30 cellular contexts compared by ENCODE assay signal in genomic region chr5:39159986-39160490, GRCh38. TPM values are rescaled to one million over a fixed set of nuclear protein-coding genes. Genes with fewer than 3 reads are reported as not detected.
DNase-seq lines count a peak whose midpoint lies in the region; ATAC-seq, FAIRE-seq and TF ChIP-seq lines count a peak whose summit lies in the region.
"Had no signal": no experiment of that assay in that cellular context is flagged by ENCODE, and none has a peak within 500 bp of the region (broad histone marks: within the 10 kb centered on the region; RNA-seq: fewer than 3 reads in every experiment).

No MANE protein-coding gene starts in this region.

- WGBS in K562 (ENCODE audit: insufficient coverage, low coverage, missing lambda C conversion rate) = 83% methylated on average over 2 of the region's 2 CpGs

- TF ChIP-seq CTCF in Loucy (conservative IDR thresholded peaks at IDR 0.05; ENCODE audit: low read length) (no peak), K562 (IDR thresholded peaks at IDR 0.05 in 2 of 3, conservative IDR thresholded peaks at IDR 0.05 in 1 of 3; ENCODE audit: insufficient read depth in 2 of 3, low read depth in 1 of 3, low read length in 3 of 3) (no peak), neutrophil (IDR thresholded peaks at IDR 0.05) (no peak)

- peaks cover 80% of the 10 kb centered on the region for H3K4me1 ChIP-seq in Loucy (ENCODE audit: insufficient read depth, low read length, poor library complexity, severe bottlenecking)
- peaks cover 0 to 48% of the 10 kb centered on the region in 2 experiments; a peak in 4 of 5 replicates for H3K4me1 ChIP-seq in K562 (replicated peaks in 1 of 2; ENCODE audit: control insufficient read depth in 2 of 2, insufficient read depth in 2 of 2, low read length in 2 of 2)
- peaks cover 24 to 44% of the 10 kb centered on the region in 2 experiments for H3K4me1 ChIP-seq in neutrophil (ENCODE audit: control insufficient read depth in 1 of 2, insufficient read depth in 1 of 2, low read depth in 1 of 2, low read length in 1 of 2)
- H3K4me1 ChIP-seq: SJCRH30, tibial artery had no signal

- peak overlapping the region; percentile 63 to 70 for H3K4me3 Mint-ChIP-seq in activated T-cell treated with anti-CD3 and anti-CD28 coated beads, Interleukin-2, amount 50 U/mL, for 72 hours
- H3K4me3 Mint-ChIP-seq: B cell, nephron progenitor cell had no signal

- H3K9ac ChIP-seq in Loucy (ENCODE audit: low read depth, low read length, poor library complexity, severe bottlenecking) (peak overlapping the region; percentile 3), K562 (ENCODE audit: insufficient read depth in 1 of 2, low read depth in 2 of 2, low read length in 2 of 2) (no peak overlapping the region)

- no peak for ATAC-seq in activated T-cell treated with anti-CD3 and anti-CD28 coated beads, Interleukin-2, amount 50 U/mL, for 72 hours (replicated peaks in 1 of 2)
- ATAC-seq in K562 = no peak
- ATAC-seq in HG03439 (IDR thresholded peaks at IDR 0.05; ENCODE audit: unreplicated experiment) = no peak
- ATAC-seq in GM19395 (IDR thresholded peaks at IDR 0.05; ENCODE audit: unreplicated experiment) = no peak

- H3K9me1 ChIP-seq in K562 (ENCODE audit: control insufficient read depth, insufficient read depth, low read length) = no peaks in the 10 kb centered on the region

- H3F3A ChIP-seq in Loucy (ENCODE audit: low read depth) = peaks cover 3% of the 10 kb centered on the region; the same call in 1 of the 2 replicates

- peaks cover 93% of the 10 kb centered on the region for H3K4me1 Mint-ChIP-seq in activated T-cell treated with anti-CD3 and anti-CD28 coated beads, Interleukin-2, amount 50 U/mL, for 72 hours (ENCODE audit: low read depth)

- H3K79me2 ChIP-seq in Loucy (ENCODE audit: insufficient read depth, low read length) (peaks cover 100% of the 10 kb centered on the region), K562 (ENCODE audit: control insufficient read depth, insufficient read depth, low read length) (no peaks in the 10 kb centered on the region)

- no peak overlapping the region for H3K27ac ChIP-seq in K562 (ENCODE audit: extremely low read depth, low read depth, low read length)
- peak overlapping the region; percentile 6 for H3K27ac ChIP-seq in neutrophil
- H3K27ac ChIP-seq: ovary, SJCRH30, tibial artery had no signal

- H2AFZ ChIP-seq in Loucy (ENCODE audit: low read length) (no peak overlapping the region), K562 (ENCODE audit: low read depth, low read length) (peak overlapping the region; percentile 51)

- no peak for TF ChIP-seq EP300 in K562 (IDR thresholded peaks at IDR 0.05; ENCODE audit: low read length)

- CTCF ChIA-PET in K562 (lab: Yijun Ruan, JAX; ENCODE audit: low intra/inter-chr PET ratio) = no interaction called here

- FAIRE-seq in K562 (lab: Jason Lieb, UNC) = no peak
- FAIRE-seq: keratinocyte had no signal

- TF ChIP-seq POLR2A in K562 (conservative IDR thresholded peaks at IDR 0.05) = no peak

- no peaks in the 10 kb centered on the region for H3K27me3 Mint-ChIP-seq in activated T-cell treated with anti-CD3 and anti-CD28 coated beads, Interleukin-2, amount 50 U/mL, for 72 hours (ENCODE audit: low read depth)

- H3K9me3 ChIP-seq in Loucy (ENCODE audit: insufficient read depth, low read depth, low read length) (no peaks in the 10 kb centered on the region), K562 (replicated peaks; ENCODE audit: control insufficient read depth, insufficient read depth, low read depth, low read length) (no peaks in the 10 kb centered on the region; the same call in 1 of the 2 replicates), neutrophil (no peaks in the 10 kb centered on the region)
- H3K9me3 ChIP-seq: ovary, SJCRH30, tibial artery had no signal

- peaks cover 1 to 5% of the 10 kb centered on the region in 2 donors for H3K36me3 Mint-ChIP-seq in activated T-cell treated with anti-CD3 and anti-CD28 coated beads, Interleukin-2, amount 50 U/mL, for 72 hours (ENCODE audit: insufficient read depth in 2 of 2)

- H3K27me3 ChIP-seq in Loucy (ENCODE audit: insufficient read depth, low read length, poor library complexity, severe bottlenecking) (no peaks in the 10 kb centered on the region), K562 (ENCODE audit: control insufficient read depth in 2 of 2, insufficient read depth in 2 of 2, low read length in 2 of 2) (no peaks in the 10 kb centered on the region), neutrophil (no peaks in the 10 kb centered on the region)
- H3K27me3 ChIP-seq: ovary, tibial artery had no signal

- H3K36me3 ChIP-seq in Loucy (ENCODE audit: insufficient read depth, low read length) (peaks cover 10% of the 10 kb centered on the region; the same call in 1 of the 2 replicates), K562 (ENCODE audit: control insufficient read depth, insufficient read depth, low read length) (no peaks in the 10 kb centered on the region; the same call in 2 of the 3 replicates), neutrophil (peaks cover 34% of the 10 kb centered on the region)
- H3K36me3 ChIP-seq: ovary, SJCRH30, tibial artery had no signal

- no TSS peak for BruUV-seq in K562 (replicated peaks; lab: Mats Ljungman, UMichigan)

- peak overlapping the region; percentile 87 for H3K27ac Mint-ChIP-seq in activated T-cell treated with anti-CD3 and anti-CD28 coated beads, Interleukin-2, amount 50 U/mL, for 72 hours
- H3K27ac Mint-ChIP-seq: B cell, nephron progenitor cell had no signal

- H3K9me3 Mint-ChIP-seq in activated T-cell treated with anti-CD3 and anti-CD28 coated beads, Interleukin-2, amount 50 U/mL, for 72 hours = peaks cover under 1 to 2% of the 10 kb centered on the region in 2 donors
- H3K9me3 Mint-ChIP-seq: nephron progenitor cell had no signal

- H4K20me1 ChIP-seq in Loucy (ENCODE audit: insufficient read depth, low read length, poor library complexity, severe bottlenecking) (peaks cover 12% of the 10 kb centered on the region), K562 (replicated peaks; ENCODE audit: control insufficient read depth, insufficient read depth, low read length) (no peaks in the 10 kb centered on the region)

- no peak for DNase-seq in activated T-cell treated with anti-CD3 and anti-CD28 coated beads, Interleukin-2, amount 50 U/mL, for 72 hours
- DNase-seq in activated T-cell treated with anti-CD3 and anti-CD28 coated beads, Interleukin-2, amount 50 U/mL, for 1 hour = no peak
- DNase-seq in K562 (ENCODE audit: extremely low read depth in 1 of 4, low spot score in 3 of 4) = no peak
- DNase-seq in MV-4-11 (lab: John Stamatoyannopoulos, UW) = no peak
- DNase-seq: activated CD4-positive, CD25-positive, alpha-beta regulatory T cell treated with anti-CD3 and anti-CD28 coated beads, Interleukin-2, amount 50 U/mL, for 72 hours; activated effector memory CD4-positive, alpha-beta T cell treated with Interleukin-2 at 50 U/mL for 16 hours; amygdala; DMS79 treated with DMSO at 0.1 percent for 48 hours; GF-D8; glutamatergic neuron; HCEC 1CT; KBM-7; midbrain; MM.1S; NCI-H1417 treated with DMSO at 0.1 percent for 48 hours; NCI-H345; NCI-H748 treated with DMSO at 0.1 percent for 48 hours; nephron progenitor cell; ovary; SJCRH30; T-helper 1 cell; tibial artery had no signal

- H3K4me2 ChIP-seq in Loucy (ENCODE audit: low read depth, low read length, poor library complexity, severe bottlenecking) (peak overlapping the region; percentile 40), K562 (ENCODE audit: insufficient read depth, low read length) (no peak overlapping the region)

- in situ Hi-C loops in K562 (cut with MboI) = no loop called here

- H3K4me3 ChIP-seq in Loucy (ENCODE audit: low read length, poor library complexity, severe bottlenecking) (no peak overlapping the region), K562 (no peak overlapping the region), neutrophil (ENCODE audit: low read depth in 1 of 2, low read length in 1 of 2) (no peak overlapping the region)
- H3K4me3 ChIP-seq: ovary, SJCRH30, skin epidermis, tibial artery had no signal

- H3K9me2 ChIP-seq in Loucy (replicated peaks; ENCODE audit: low read depth, low read length) = no peaks in the 10 kb centered on the region

- intact Hi-C loops in K562 (cut with micrococcal nuclease) = loop anchor here (5.0 kb wide), 1 partner anchor 42 kb away; no protein-coding TSS in a partner anchor

- POLR2A ChIA-PET in K562 (lab: Yijun Ruan, JAX) = interaction anchor here (1.5 kb wide), 1 partner anchor 27 kb away, joined by 4 read pairs; no protein-coding TSS in a partner anchor

- no peak for TF ChIP-seq RAD21 in K562 (CRISPR knock-in tag; conservative IDR thresholded peaks at IDR 0.05 in 1 of 2, IDR thresholded peaks at IDR 0.05 in 1 of 2)

TF ChIP-seq in K562, 482 proteins besides CTCF, POLR2A, EP300 and RAD21 (continues in another document):
- no peak for TF ChIP-seq EGR1 (conservative IDR thresholded peaks at IDR 0.05)
- no peak for TF ChIP-seq BMI1 (IDR thresholded peaks at IDR 0.05; ENCODE audit: low read length)
- TF ChIP-seq CREB1 (IDR thresholded peaks at IDR 0.05) = no peak
- no peak for TF ChIP-seq CREB1 (CRISPR knock-in tag; IDR thresholded peaks at IDR 0.05)
- TF ChIP-seq CHCHD3 (CRISPR knock-in tag; IDR thresholded peaks at IDR 0.05) = no peak
- TF ChIP-seq CGGBP1 (CRISPR knock-in tag; IDR thresholded peaks at IDR 0.05) = no peak
- TF ChIP-seq ZC3H4 (CRISPR knock-in tag; IDR thresholded peaks at IDR 0.05; ENCODE audit: borderline replicate concordance) = no peak

RNA-seq across cellular contexts. Expression of gene FYB1, which starts 59.3 kb away (rescaled TPM):
- 100 to 1,000 TPM; 127 to 131 TPM for total RNA-seq in activated T-cell treated with anti-CD3 and anti-CD28 coated beads, Interleukin-2, amount 50 U/mL, for 72 hours
- total RNA-seq in K562 (2011; cell fraction: chromatin; rRNA removed; ENCODE audit: low replicate concordance) = 2.9 and 14.8 TPM in 2 replicates
- 0.67 and 2.2 TPM in 2 replicates for total RNA-seq in K562 (2011; cell fraction: nucleolus; rRNA removed)
- 5.6 and 6.0 TPM in 2 replicates for total RNA-seq in K562 (2011; cell fraction: nucleoplasm; rRNA removed)
- total RNA-seq in K562 (2014; rRNA removed) (6.7 TPM in 2 replicates), K562 (2014; rRNA removed; fragmentation: Illumina TruSeq; extraction: Trizol) (15.6 and 16.5 TPM in 2 replicates), K562 (2015; rRNA removed; fragmentation: Illumina TruSeq; extraction: Trizol) (28.1 and 31.5 TPM in 2 replicates), K562 (2021) (17.4 and 22.5 TPM in 2 replicates)
- polyA plus RNA-seq in K562 (2011; rRNA removed) (4.7 and 25.4 TPM in 2 replicates), K562 (2014; fragmentation: Illumina TruSeq; extraction: Trizol) (13.7 and 18.4 TPM in 2 replicates), K562 (2014; fragmentation: Nextera tagmentation; extraction: Ambion mirVana) (1 to 10 TPM; 9.4 to 9.7 TPM), K562 (2014; rRNA removed) (7.4 and 8.0 TPM in 2 replicates)
- 0.85 and 9.2 TPM in 2 replicates for polyA plus RNA-seq in K562 (2011; cell fraction: cytosol; rRNA removed)
- 5.6 and 40.9 TPM in 2 replicates for polyA plus RNA-seq in K562 (2011; cell fraction: nucleus; rRNA removed)
- polyA plus RNA-seq in K562 (2012) = 20.9 and 22.7 TPM in 2 replicates
- 4.0 and 45.3 TPM in 2 replicates for polyA minus RNA-seq in K562 (2011; rRNA and poly(A)+ RNA removed)
- polyA minus RNA-seq in K562 (2011; cell fraction: cytosol; rRNA and poly(A)+ RNA removed) = 2.4 and 15.2 TPM in 2 replicates
- 5.4 and 62.8 TPM in 2 replicates for polyA minus RNA-seq in K562 (2011; cell fraction: nucleus; rRNA and poly(A)+ RNA removed)
- total RNA-seq: epithelial cell of proximal tubule, SJCRH30 had no signal
